Comparison of ENCODE assay signal across 11 cellular contexts in genomic region chr14:59306775-59307174, GRCh38.
DNase-seq lines count a peak whose midpoint lies in the region; TF ChIP-seq lines count a peak whose summit lies in the region.
"Had no signal": no experiment of that assay in that cellular context is flagged by ENCODE, and none has a peak within 500 bp of the region (broad histone marks: within the 10 kb centered on the region; RNA-seq: fewer than 3 reads in every experiment).

No MANE protein-coding gene starts in this region.

- H3K4me3 Mint-ChIP-seq in Calu3 (ENCODE audit: low read depth, unreplicated experiment) (no peak overlapping the region), immature natural killer cell (no peak overlapping the region)
- H3K4me3 Mint-ChIP-seq: CD4-positive, alpha-beta T cell; WTC11 had no signal

- BruUV-seq in Calu3 (replicated peaks; lab: Mats Ljungman, UMichigan): no TSS peak

- H3K9me3 Mint-ChIP-seq in Calu3 (ENCODE audit: low read depth, unreplicated experiment) (no peaks in the 10 kb centered on the region), immature natural killer cell (no peaks in the 10 kb centered on the region)
- H3K9me3 Mint-ChIP-seq: CD4-positive, alpha-beta T cell; WTC11 had no signal

- H3K27ac ChIP-seq in muscle layer of duodenum (ENCODE audit: low read length): peak overlapping the region; percentile 56

- intact Hi-C loops in Calu3 (cut with micrococcal nuclease; ENCODE audit: unreplicated experiment): loop anchor here (2.0 kb wide), 1 partner anchor 24 kb away; no protein-coding TSS in a partner anchor

- H3K27ac Mint-ChIP-seq in Calu3 (ENCODE audit: unreplicated experiment) (no peak overlapping the region), immature natural killer cell (no peak overlapping the region)
- H3K27ac Mint-ChIP-seq: CD4-positive, alpha-beta T cell; WTC11 had no signal

- peaks cover 34% of the 10 kb centered on the region for H3K4me1 Mint-ChIP-seq in Calu3 (ENCODE audit: low read depth, unreplicated experiment)
- H3K4me1 Mint-ChIP-seq in immature natural killer cell: peaks cover 7 to 12% of the 10 kb centered on the region in 2 donors

- H3K27me3 Mint-ChIP-seq in Calu3 (ENCODE audit: unreplicated experiment) (no peaks in the 10 kb centered on the region), immature natural killer cell (ENCODE audit: low read depth in 3 of 3) (peaks cover 0 to 4% (median 2%) of the 10 kb centered on the region in 3 donors)
- H3K27me3 Mint-ChIP-seq: CD4-positive, alpha-beta T cell had no signal

- peaks cover 0 to 42% of the 10 kb centered on the region in 2 donors for H3K4me1 ChIP-seq in muscle layer of duodenum (ENCODE audit: control insufficient read depth in 1 of 2, insufficient read depth in 2 of 2, low read length in 2 of 2)

- H3K27me3 ChIP-seq in MG63 (no peaks in the 10 kb centered on the region), muscle layer of duodenum (ENCODE audit: low read depth, low read length) (no peaks in the 10 kb centered on the region)

- no peak for TF ChIP-seq CTCF in Calu3 (IDR thresholded peaks at IDR 0.05; ENCODE audit: unreplicated experiment)

- H3K36me3 Mint-ChIP-seq in Calu3 (ENCODE audit: insufficient read depth, unreplicated experiment): no peaks in the 10 kb centered on the region
- H3K36me3 Mint-ChIP-seq in immature natural killer cell: no peaks in the 10 kb centered on the region
- H3K36me3 Mint-ChIP-seq: WTC11 had no signal

- no peaks in the 10 kb centered on the region for H3K36me3 ChIP-seq in MG63
- H3K36me3 ChIP-seq in muscle layer of duodenum (ENCODE audit: control insufficient read depth in 1 of 2, insufficient read depth in 2 of 2, low read length in 2 of 2): no peaks in the 10 kb centered on the region

- CTCF ChIA-PET in Calu3 (lab: Charles Lee): interaction anchor here (0.9 to 1.5 kb wide), 4 partner anchors 24 to 182 kb away, joined by 3 to 4 read pairs (median 4); no protein-coding TSS in a partner anchor

- H3K9me3 ChIP-seq in MG63 (no peaks in the 10 kb centered on the region), muscle layer of duodenum (ENCODE audit: control insufficient read depth in 1 of 2, low read length in 2 of 2) (no peaks in the 10 kb centered on the region)

- H3K4me3 ChIP-seq in MG63: no peak overlapping the region
- H3K4me3 ChIP-seq in muscle layer of duodenum (ENCODE audit: low read depth in 1 of 2, low read length in 2 of 2): no peak overlapping the region

- DNase-seq in Calu3: peak; percentile 14
- peak; percentile 39 for DNase-seq in MG63
- DNase-seq in dermis blood vessel endothelial cell: peak; percentile 83
- DNase-seq in NCI-H2107 treated with DMSO at 0.1 percent for 48 hours (lab: John Stamatoyannopoulos, UW; ENCODE audit: unreplicated experiment): no peak
- no peak for DNase-seq in immature natural killer cell
- no peak for DNase-seq in activated CD4-positive, alpha-beta T cell treated with anti-CD3 and anti-CD28 coated beads for 4 hours
- DNase-seq in SHP77 (lab: John Stamatoyannopoulos, UW): no peak
- DNase-seq: CD4-positive, alpha-beta T cell; NCI-H2029 had no signal

Comparison
In these comparisons a context has a peak if more than half of its experiments do, and no peak if none do; other contexts are left out.
1. DNase-seq: peak in Calu3 (single experiment), MG63 (single experiment) and dermis blood vessel endothelial cell (single experiment); none in NCI-H2107 treated with DMSO at 0.1 percent for 48 hours (single experiment), immature natural killer cell (0 of 3), activated CD4-positive, alpha-beta T cell treated with anti-CD3 and anti-CD28 coated beads for 4 hours (0 of 2) and SHP77 (0 of 2).